ENCODE assay signal across 24 cellular contexts in genomic region chr16:83397601-83398000, GRCh38.
DNase-seq lines count a peak whose midpoint lies in the region; ATAC-seq and TF ChIP-seq lines count a peak whose summit lies in the region.
"Had no signal": no experiment of that assay in that cellular context is flagged by ENCODE, and none has a peak within 500 bp of the region (broad histone marks: within the 10 kb centered on the region; RNA-seq: fewer than 3 reads in every experiment).

No MANE protein-coding gene starts in this region.

- H3K36me3 Mint-ChIP-seq in glutamatergic neuron (ENCODE audit: unreplicated experiment), result no peaks in the 10 kb centered on the region
- H3K36me3 Mint-ChIP-seq: CD14-positive monocyte; CD4-positive, alpha-beta memory T cell; CD4-positive, CD25-positive, alpha-beta regulatory T cell; CD8-positive, alpha-beta memory T cell had no signal

- peaks cover 8% of the 10 kb centered on the region for H3K27me3 Mint-ChIP-seq in glutamatergic neuron (ENCODE audit: unreplicated experiment)
- H3K27me3 Mint-ChIP-seq: CD4-positive, alpha-beta memory T cell; CD4-positive, CD25-positive, alpha-beta regulatory T cell; CD8-positive, alpha-beta memory T cell had no signal

- H3K9me3 ChIP-seq in testis (no peaks in the 10 kb centered on the region), MG63 (no peaks in the 10 kb centered on the region), body of pancreas (no peaks in the 10 kb centered on the region)
- H3K9me3 ChIP-seq: BE2C, BLaER1 had no signal

- H3K4me3 Mint-ChIP-seq in glutamatergic neuron (ENCODE audit: unreplicated experiment), result no peak overlapping the region
- H3K4me3 Mint-ChIP-seq: CD14-positive monocyte; CD4-positive, alpha-beta memory T cell; CD4-positive, CD25-positive, alpha-beta regulatory T cell; CD8-positive, alpha-beta memory T cell had no signal

- H3K27ac Mint-ChIP-seq in glutamatergic neuron (ENCODE audit: unreplicated experiment), result no peak overlapping the region
- H3K27ac Mint-ChIP-seq: CD14-positive monocyte; CD4-positive, alpha-beta memory T cell; CD4-positive, CD25-positive, alpha-beta regulatory T cell; CD8-positive, alpha-beta memory T cell had no signal

- WGBS in testis, 2 donors, result 54 to 66% methylated on average over 2 of the region's 2 CpGs
- WGBS in body of pancreas, 2 donors, result 48 to 50% methylated on average over 2 of the region's 2 CpGs

- peaks cover 9% of the 10 kb centered on the region for H3K9me3 Mint-ChIP-seq in glutamatergic neuron (ENCODE audit: unreplicated experiment)

- TF ChIP-seq POLR2A in testis (IDR thresholded peaks at IDR 0.05), result no peak
- TF ChIP-seq POLR2A in body of pancreas (IDR thresholded peaks at IDR 0.05), result no peak

- intact Hi-C loops in testis (cut with DNase I; ENCODE audit: low total_unique reads) (no loop called here), body of pancreas (cut with DNase I) (no loop called here)

- H3K4me3 ChIP-seq in testis (no peak overlapping the region), MG63 (no peak overlapping the region), body of pancreas (no peak overlapping the region)
- H3K4me3 ChIP-seq: BLaER1 had no signal

- H3K36me3 ChIP-seq in testis (ENCODE audit: low read depth, missing control alignments) (no peaks in the 10 kb centered on the region), MG63 (no peaks in the 10 kb centered on the region), body of pancreas (replicated peaks in 1 of 2; ENCODE audit: insufficient read depth in 1 of 2, low read depth in 2 of 2) (no peaks in the 10 kb centered on the region)
- H3K36me3 ChIP-seq: BE2C, BLaER1 had no signal

- H3K4me1 Mint-ChIP-seq in glutamatergic neuron (ENCODE audit: low read depth, unreplicated experiment), result peaks cover 3% of the 10 kb centered on the region
- H3K4me1 Mint-ChIP-seq: CD14-positive monocyte; CD4-positive, alpha-beta memory T cell; CD4-positive, CD25-positive, alpha-beta regulatory T cell; CD8-positive, alpha-beta memory T cell had no signal

- ATAC-seq in body of pancreas, result no peak

- H3K4me1 ChIP-seq in testis (peaks cover 9% of the 10 kb centered on the region), body of pancreas (no peaks in the 10 kb centered on the region)
- H3K4me1 ChIP-seq: BE2C, BLaER1 had no signal

- DNase-seq in G401 (ENCODE audit: low spot score), result peak; percentile 7
- DNase-seq in NCI-H69 (lab: John Stamatoyannopoulos, UW), result peak; percentile 42
- DNase-seq in pons (ENCODE audit: low spot score), result peak; percentile 9
- peak; percentile 91 for DNase-seq in testis
- DNase-seq in glutamatergic neuron, result no peak
- DNase-seq in MG63, result no peak
- no peak for DNase-seq in body of pancreas
- DNase-seq: 8988T; ACHN; BE2C; C1 segment of cervical spinal cord; CD4-positive, alpha-beta memory T cell; CD4-positive, CD25-positive, alpha-beta regulatory T cell; CD8-positive, alpha-beta memory T cell; COR-L47; DMS 273 treated with DMSO at 0.1 percent for 48 hours; DMS153; DMS53; DMS79; DND-41; EL; GF-D8 had no signal

- H3K27me3 ChIP-seq in testis, result no peaks in the 10 kb centered on the region
- H3K27me3 ChIP-seq in MG63, result no peaks in the 10 kb centered on the region
- H3K27me3 ChIP-seq in body of pancreas, result no peaks in the 10 kb centered on the region
- H3K27me3 ChIP-seq: BE2C, BLaER1 had no signal

- peak overlapping the region; percentile 50 to 66 for H3K27ac ChIP-seq in testis
- H3K27ac ChIP-seq in body of pancreas, result no peak overlapping the region
- H3K27ac ChIP-seq: BLaER1 had no signal

- in situ Hi-C loops in G401 (cut with HindIII; ENCODE audit: low sequenced_read_pairs), result no loop called here

- TF ChIP-seq CTCF in testis (IDR thresholded peaks at IDR 0.05) (no peak), glutamatergic neuron (IDR thresholded peaks at IDR 0.05; ENCODE audit: partially characterized antibody, unreplicated experiment) (no peak), body of pancreas (IDR thresholded peaks at IDR 0.05) (no peak)

Comparison
In these comparisons a context has a peak if more than half of its experiments do, and no peak if none do; other contexts are left out.
1. DNase-seq: peak in G401 (single experiment), NCI-H69 (single experiment), pons (single experiment) and testis (single experiment); none in glutamatergic neuron (single experiment), MG63 (single experiment) and body of pancreas (0 of 4).
2. H3K27ac ChIP-seq: peak in testis (2 of 2); none in body of pancreas (0 of 4).